9 cellular contexts compared by ENCODE assay signal in genomic region chr9:135329571-135330306, GRCh38.
DNase-seq lines count a peak whose midpoint lies in the region; TF ChIP-seq lines count a peak whose summit lies in the region.
"Had no signal": no experiment of that assay in that cellular context is flagged by ENCODE, and none has a peak within 500 bp of the region (broad histone marks: within the 10 kb centered on the region; RNA-seq: fewer than 3 reads in every experiment).

No MANE protein-coding gene starts in this region.

- H3K27ac ChIP-seq in neural cell (ENCODE audit: low read length) = no peak overlapping the region

- H3K9me3 ChIP-seq in neural cell (ENCODE audit: low read length) = no peaks in the 10 kb centered on the region

- no peak overlapping the region for H2AFZ ChIP-seq in neural cell (ENCODE audit: low read depth, low read length)

- no peak for TF ChIP-seq RAD21 in neural cell (conservative IDR thresholded peaks at IDR 0.05)

- no peak for TF ChIP-seq CTCF in neural cell (IDR thresholded peaks at IDR 0.05; ENCODE audit: poor library complexity, severe bottlenecking)

- no peaks in the 10 kb centered on the region for H3K79me2 ChIP-seq in neural cell (replicated peaks; ENCODE audit: insufficient read depth, low read length)

- no peaks in the 10 kb centered on the region for H3K27me3 ChIP-seq in neural cell (ENCODE audit: insufficient read depth, low read depth, low read length)

- H3K9me2 ChIP-seq in neural cell (ENCODE audit: insufficient read depth, low read length) = no peaks in the 10 kb centered on the region

- DNase-seq in DMS79 treated with DMSO at 0.1 percent for 48 hours (lab: John Stamatoyannopoulos, UW) (peak; percentile 99), NCI-H1092 treated with DMSO at 0.1 percent for 48 hours (lab: John Stamatoyannopoulos, UW) (peak; percentile 69), 8988T (no peak), AML-193 (lab: John Stamatoyannopoulos, UW) (no peak), RKO (ENCODE audit: low spot score) (no peak)
- DNase-seq: activated T-cell treated with anti-CD3 and anti-CD28 coated beads, Interleukin-2, amount 50 U/mL, for 4 hours; CD8-positive, alpha-beta memory T cell had no signal

- H3F3A ChIP-seq in neural cell (ENCODE audit: insufficient read depth, low read length, poor library complexity, severe bottlenecking) = no peaks in the 10 kb centered on the region

- no peak overlapping the region for H3K4me2 ChIP-seq in neural cell (ENCODE audit: low read length)

- H3K4me3 ChIP-seq in neural cell (ENCODE audit: low read length) = no peak overlapping the region

- no peaks in the 10 kb centered on the region for H3K36me3 ChIP-seq in neural cell (ENCODE audit: insufficient read depth, low read length)

- no peak overlapping the region for H3K9ac ChIP-seq in neural cell (ENCODE audit: low read length)

- TF ChIP-seq EP300 in neural cell (conservative IDR thresholded peaks at IDR 0.05; ENCODE audit: poor library complexity, severe bottlenecking) = no peak

- H4K20me1 ChIP-seq in neural cell (ENCODE audit: insufficient read depth) = no peaks in the 10 kb centered on the region

TF ChIP-seq in PFSK-1, 5 proteins besides CTCF, POLR2A, EP300 and RAD21:
- no peak for TF ChIP-seq TAF1 (IDR thresholded peaks at IDR 0.05; ENCODE audit: borderline replicate concordance, insufficient read depth, low read length)
- TF ChIP-seq SIN3A (IDR thresholded peaks at IDR 0.05; ENCODE audit: borderline replicate concordance, insufficient read depth, low read length) = no peak
- TF ChIP-seq REST (IDR thresholded peaks at IDR 0.05; ENCODE audit: insufficient read depth in 1 of 2, low read depth in 2 of 2, low read length in 2 of 2) = peak; percentile 26 to 75; a peak in 2 of 4 replicates

TF ChIP-seq in neural cell, 6 proteins besides CTCF, POLR2A, EP300 and RAD21:
- peak; percentile 79 for TF ChIP-seq POLR2AphosphoS5 (IDR thresholded peaks at IDR 0.05)
- no peak for TF ChIP-seq EZH2 (IDR thresholded peaks at IDR 0.05; ENCODE audit: borderline replicate concordance, insufficient read depth, low read length, poor library complexity, severe bottlenecking)

Comparison
In these comparisons a context has a peak if more than half of its experiments do, and no peak if none do; other contexts are left out.
1. DNase-seq: peak in DMS79 treated with DMSO at 0.1 percent for 48 hours (single experiment) and NCI-H1092 treated with DMSO at 0.1 percent for 48 hours (single experiment); none in 8988T (single experiment), AML-193 (0 of 2) and RKO (single experiment).